1 cellular context compared by ENCODE assay signal in genomic region chr2:176170606-176171005, GRCh38.
TF ChIP-seq lines count a peak whose summit lies in the region.

No MANE protein-coding gene starts in this region.

TF ChIP-seq in HepG2, 621 proteins besides CTCF, POLR2A, EP300 and RAD21:
- TF ChIP-seq ZNF407 (CRISPR knock-in tag; IDR thresholded peaks at IDR 0.05; ENCODE audit: not compliant biosample characterization) (no peak), ZNF605 (CRISPR knock-in tag; IDR thresholded peaks at IDR 0.05) (0 out of 2 replicates have a peak, but pooled peaks have one; percentile 16)
